12 cellular contexts compared by ENCODE assay signal in genomic region chr4:159017323-159018036, GRCh38.
DNase-seq lines count a peak whose midpoint lies in the region; ATAC-seq and TF ChIP-seq lines count a peak whose summit lies in the region.
"Had no signal": no experiment of that assay in that cellular context is flagged by ENCODE, and none has a peak within 500 bp of the region (broad histone marks: within the 10 kb centered on the region; RNA-seq: fewer than 3 reads in every experiment).

No MANE protein-coding gene starts in this region.

- H3K79me2 ChIP-seq in fibroblast of lung (ENCODE audit: control insufficient read depth, insufficient read depth, low read length): no peaks in the 10 kb centered on the region

- H3K4me1 ChIP-seq in fibroblast of lung (ENCODE audit: control insufficient read depth, extremely low read depth, insufficient read depth, low read length) (peaks cover 2% of the 10 kb centered on the region), testis (no peaks in the 10 kb centered on the region), adrenal gland (replicated peaks in 1 of 2) (peaks cover 0 to 4% of the 10 kb centered on the region in 2 donors)

- H3K27me3 ChIP-seq in fibroblast of lung (ENCODE audit: control insufficient read depth, insufficient read depth, low read length): no peaks in the 10 kb centered on the region
- no peaks in the 10 kb centered on the region for H3K27me3 ChIP-seq in testis
- no peaks in the 10 kb centered on the region for H3K27me3 ChIP-seq in adrenal gland
- H3K27me3 ChIP-seq: tibial nerve had no signal

- H3K9ac ChIP-seq in fibroblast of lung (ENCODE audit: insufficient read depth, low read length): no peak overlapping the region
- H3K9ac ChIP-seq: GM23248 had no signal

- H3K27ac ChIP-seq in fibroblast of lung (ENCODE audit: insufficient read depth, low read length) (no peak overlapping the region), testis (no peak overlapping the region), adrenal gland (no peak overlapping the region)
- H3K27ac ChIP-seq: GM23248 had no signal

- TF ChIP-seq POLR2A in testis (IDR thresholded peaks at IDR 0.05) (no peak), adrenal gland (IDR thresholded peaks at IDR 0.05) (no peak)

- 80 to 81% methylated on average over 5 of the region's 5 CpGs for WGBS in testis, 2 donors
- 82 to 94% (median 84%) methylated on average over 5 of the region's 5 CpGs for WGBS in adrenal gland, 4 donors

- no peak overlapping the region for H3K4me3 ChIP-seq in fibroblast of lung (replicated peaks in 1 of 4; ENCODE audit: control extremely low read depth in 1 of 4, insufficient read depth in 1 of 4, low read depth in 3 of 4, low read length in 4 of 4)
- H3K4me3 ChIP-seq in testis: no peak overlapping the region
- no peak overlapping the region for H3K4me3 ChIP-seq in adrenal gland
- H3K4me3 ChIP-seq: GM23248 had no signal

- H3K9me3 ChIP-seq in fibroblast of lung (ENCODE audit: control insufficient read depth, insufficient read depth, low read depth, low read length): no peaks in the 10 kb centered on the region
- no peaks in the 10 kb centered on the region for H3K9me3 ChIP-seq in testis
- H3K9me3 ChIP-seq in adrenal gland (replicated peaks in 1 of 3): no peaks in the 10 kb centered on the region
- H3K9me3 ChIP-seq: tibial nerve had no signal

- peak overlapping the region; percentile 40 for H2AFZ ChIP-seq in fibroblast of lung (ENCODE audit: low read length)
- H2AFZ ChIP-seq: GM23248 had no signal

- intact Hi-C loops in testis (cut with DNase I; ENCODE audit: low total_unique reads) (no loop called here), adrenal gland (cut with DNase I) (no loop called here)

- no peak overlapping the region for H3K4me2 ChIP-seq in fibroblast of lung (ENCODE audit: extremely low read depth, insufficient read depth, low read length)

- no peaks in the 10 kb centered on the region for H4K20me1 ChIP-seq in fibroblast of lung (ENCODE audit: control insufficient read depth, extremely low read depth, insufficient read depth, low read length)

- H3K36me3 ChIP-seq in fibroblast of lung (ENCODE audit: control insufficient read depth, insufficient read depth, low read length): no peaks in the 10 kb centered on the region
- no peaks in the 10 kb centered on the region for H3K36me3 ChIP-seq in testis (ENCODE audit: low read depth, missing control alignments)
- no peaks in the 10 kb centered on the region for H3K36me3 ChIP-seq in adrenal gland (replicated peaks in 1 of 2)
- H3K36me3 ChIP-seq: tibial nerve had no signal

- DNase-seq in fibroblast of lung (ENCODE audit: low read depth in 2 of 2) (no peak), DMS153 treated with DMSO at 0.1 percent for 48 hours (lab: John Stamatoyannopoulos, UW; ENCODE audit: unreplicated experiment) (no peak), testis (no peak), adrenal gland (no peak)
- DNase-seq in activated effector memory CD4-positive, alpha-beta T cell treated with Interleukin-2 at 50 U/mL for 16 hours: no peak
- DNase-seq: activated CD4-positive, alpha-beta memory T cell treated with anti-CD3 and anti-CD28 coated beads, Interleukin-2, amount 10 ng/mL, durations not matched to agents 7 days and 5 days; GM23248; MM.1S had no signal

- peak; percentile 14 for ATAC-seq in GM18520 (IDR thresholded peaks at IDR 0.05; ENCODE audit: unreplicated experiment)
- peak; percentile 27 for ATAC-seq in GM21619 (IDR thresholded peaks at IDR 0.05; ENCODE audit: unreplicated experiment)
- peak; percentile 22 for ATAC-seq in HG03280 (IDR thresholded peaks at IDR 0.05; ENCODE audit: unreplicated experiment)

- TF ChIP-seq CTCF in fibroblast of lung (conservative IDR thresholded peaks at IDR 0.05 in 1 of 2, IDR thresholded peaks at IDR 0.05 in 1 of 2; ENCODE audit: low read depth in 1 of 2, low read length in 2 of 2) (no peak), testis (IDR thresholded peaks at IDR 0.05) (no peak), adrenal gland (IDR thresholded peaks at IDR 0.05) (no peak)
